11 cellular contexts compared by ENCODE assay signal in the genomic region with DNA sequence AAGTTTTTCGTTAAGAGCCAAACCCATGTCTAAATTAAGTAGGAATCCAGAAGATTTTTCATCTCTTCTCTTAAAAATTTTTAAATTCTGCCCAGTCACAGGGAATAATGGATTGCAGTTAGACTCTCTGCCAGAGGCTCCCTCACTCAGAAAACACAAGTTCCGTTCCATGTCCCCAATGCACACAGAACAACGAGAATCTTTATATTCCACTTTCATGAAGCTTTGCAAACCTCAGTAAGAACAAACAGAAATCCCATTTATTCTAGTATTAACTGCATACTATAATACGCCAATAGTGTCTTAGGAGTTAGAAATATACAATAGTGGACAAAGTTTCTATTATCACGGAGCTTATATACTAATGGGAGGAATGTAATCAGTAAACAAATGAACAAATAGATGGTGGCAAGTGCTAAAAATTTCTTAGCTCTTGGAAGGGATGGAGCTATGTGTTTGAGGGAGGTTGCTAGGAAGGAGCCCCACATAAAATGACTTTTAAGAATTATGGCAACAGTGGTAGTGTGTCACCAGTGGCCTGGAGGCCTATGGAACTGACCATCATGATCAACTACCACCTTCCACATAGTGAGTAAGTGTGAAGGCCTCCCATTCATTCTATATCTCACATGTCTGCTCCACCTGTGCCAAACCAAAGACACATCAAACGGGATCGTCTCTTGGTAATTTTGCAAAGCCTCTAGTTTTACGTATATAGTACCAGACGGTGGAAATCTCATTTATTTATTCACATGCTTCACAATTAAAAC. TPM values are rescaled to one million over a fixed set of nuclear protein-coding genes. Genes with fewer than 3 reads are reported as not detected.
DNase-seq lines count a peak whose midpoint lies in the region; ATAC-seq lines count a peak whose summit lies in the region.
"Had no signal": no experiment of that assay in that cellular context is flagged by ENCODE, and none has a peak within 500 bp of the region (broad histone marks: within the 10 kb centered on the region; RNA-seq: fewer than 3 reads in every experiment).

No MANE protein-coding gene starts in this region.

- no peak overlapping the region for H3K27ac ChIP-seq in CD8-positive, alpha-beta memory T cell (ENCODE audit: low read depth, low read length)

- H3K9me3 Mint-ChIP-seq in CD8-positive, alpha-beta memory T cell = no peaks in the 10 kb centered on the region
- H3K9me3 Mint-ChIP-seq in dendritic cell treated with granulocyte-macrophage colony-stimulating factor and Interleukin-4, amounts not matched to agents 40 ng/mL and 50 ng/mL, for 4 days = no peaks in the 10 kb centered on the region
- H3K9me3 Mint-ChIP-seq: stimulated activated naive CD8-positive, alpha-beta T cell treated with anti-CD3 and anti-CD28 coated beads, Interleukin-15, amount 100 ng/mL, for 72 hours had no signal

- no peaks in the 10 kb centered on the region for H3K36me3 ChIP-seq in CD8-positive, alpha-beta memory T cell (ENCODE audit: insufficient read depth, low read length)

- H3K27ac Mint-ChIP-seq in CD8-positive, alpha-beta memory T cell = peak overlapping the region; percentile 21 to 91 (median 78)
- H3K27ac Mint-ChIP-seq in dendritic cell treated with granulocyte-macrophage colony-stimulating factor and Interleukin-4, amounts not matched to agents 40 ng/mL and 50 ng/mL, for 4 days = peak overlapping the region; percentile 75

- ATAC-seq in HG03159 (IDR thresholded peaks at IDR 0.05; ENCODE audit: unreplicated experiment) (no peak), GM19324 (IDR thresholded peaks at IDR 0.05; ENCODE audit: low FRiP score, unreplicated experiment) (no peak)
- ATAC-seq: stimulated activated naive CD8-positive, alpha-beta T cell treated with anti-CD3 and anti-CD28 coated beads, Interleukin-15, amount 100 ng/mL, for 72 hours had no signal

- H3K9me3 ChIP-seq in CD8-positive, alpha-beta memory T cell (ENCODE audit: low read length) = no peaks in the 10 kb centered on the region

- no peak for DNase-seq in CD8-positive, alpha-beta memory T cell
- peak; percentile 32 for DNase-seq in M059J (ENCODE audit: low read depth)
- DNase-seq in pons (ENCODE audit: low spot score) = peak; percentile 94
- no peak for DNase-seq in GF-D8 (lab: John Stamatoyannopoulos, UW)
- DNase-seq in NOMO-1 treated with dmso at 0.1 percent for 144 hours (lab: John Stamatoyannopoulos, UW; ENCODE audit: unreplicated experiment) = no peak
- DNase-seq: activated gamma-delta T cell; NCI-H1930; stimulated activated naive CD8-positive, alpha-beta T cell treated with anti-CD3 and anti-CD28 coated beads, Interleukin-15, amount 100 ng/mL, for 72 hours had no signal

- no peaks in the 10 kb centered on the region for H3K27me3 Mint-ChIP-seq in CD8-positive, alpha-beta memory T cell
- H3K27me3 Mint-ChIP-seq in dendritic cell treated with granulocyte-macrophage colony-stimulating factor and Interleukin-4, amounts not matched to agents 40 ng/mL and 50 ng/mL, for 4 days = no peaks in the 10 kb centered on the region
- H3K27me3 Mint-ChIP-seq: stimulated activated naive CD8-positive, alpha-beta T cell treated with anti-CD3 and anti-CD28 coated beads, Interleukin-15, amount 100 ng/mL, for 72 hours had no signal

- intact Hi-C loops in dendritic cell treated with granulocyte-macrophage colony-stimulating factor and Interleukin-4, amounts not matched to agents 40 ng/mL and 50 ng/mL, for 4 days (cut with micrococcal nuclease) = loop anchor here (2.0 to 5.0 kb wide), 4 partner anchors 15 to 175 kb away; no protein-coding TSS in a partner anchor

- peaks cover 70% of the 10 kb centered on the region for H3K4me1 ChIP-seq in CD8-positive, alpha-beta memory T cell (ENCODE audit: insufficient read depth, low read length)

- POLR2A ChIA-PET in CD8-positive, alpha-beta memory T cell (lab: Charles Lee) = interaction anchor here (0.6 to 1.3 kb wide), 2 partner anchors 23 to 24 kb away, joined by 3 to 4 read pairs; partner anchors contain the start of gene PICALM

- H3K27me3 ChIP-seq in CD8-positive, alpha-beta memory T cell (ENCODE audit: insufficient read depth, low read length, poor library complexity, severe bottlenecking) = no peaks in the 10 kb centered on the region

- peaks cover 0 to 6% (median 1%) of the 10 kb centered on the region in 3 donors for H3K36me3 Mint-ChIP-seq in CD8-positive, alpha-beta memory T cell
- peaks cover 27% of the 10 kb centered on the region for H3K36me3 Mint-ChIP-seq in dendritic cell treated with granulocyte-macrophage colony-stimulating factor and Interleukin-4, amounts not matched to agents 40 ng/mL and 50 ng/mL, for 4 days (ENCODE audit: low read depth)

- peaks cover 77 to 95% (median 92%) of the 10 kb centered on the region in 3 donors for H3K4me1 Mint-ChIP-seq in CD8-positive, alpha-beta memory T cell
- peaks cover 81% of the 10 kb centered on the region for H3K4me1 Mint-ChIP-seq in dendritic cell treated with granulocyte-macrophage colony-stimulating factor and Interleukin-4, amounts not matched to agents 40 ng/mL and 50 ng/mL, for 4 days (ENCODE audit: low read depth)

- CTCF ChIA-PET in CD8-positive, alpha-beta memory T cell (lab: Charles Lee) = interaction anchor here (0.7 to 1.7 kb wide), 6 partner anchors 10 to 188 kb away, joined by 3 to 12 read pairs (median 3); partner anchors contain the start of gene PICALM

- no peak overlapping the region for H3K4me3 ChIP-seq in CD8-positive, alpha-beta memory T cell (ENCODE audit: low read length)

- H3K4me3 Mint-ChIP-seq in CD8-positive, alpha-beta memory T cell = peak overlapping the region; percentile 10 to 78 (median 27)
- peak overlapping the region; percentile 30 for H3K4me3 Mint-ChIP-seq in dendritic cell treated with granulocyte-macrophage colony-stimulating factor and Interleukin-4, amounts not matched to agents 40 ng/mL and 50 ng/mL, for 4 days

RNA-seq across cellular contexts. Expression of gene PICALM, which starts 24.9 kb away (rescaled TPM):
- 100 to 1,000 TPM in 1 of 2 experiments, 10 to 100 TPM in 1; 95.2 to 103 TPM for total RNA-seq in CD8-positive, alpha-beta memory T cell
- 25.6 TPM for polyA plus RNA-seq in CD8-positive, alpha-beta memory T cell
- 206 and 341 TPM in 2 replicates for total RNA-seq in M059J (2014; rRNA removed; shearing (Covaris generic))

Comparison
In these comparisons a context has a peak if more than half of its experiments do, and no peak if none do; other contexts are left out.
1. DNase-seq: peak in M059J (single experiment) and pons (single experiment); none in CD8-positive, alpha-beta memory T cell (0 of 5), GF-D8 (single experiment) and NOMO-1 treated with dmso at 0.1 percent for 144 hours (single experiment).